Comparison of ENCODE assay signal across 15 cellular contexts in genomic region chr6:5094327-5094726, GRCh38. TPM values are rescaled to one million over a fixed set of nuclear protein-coding genes. Genes with fewer than 3 reads are reported as not detected.
DNase-seq lines count a peak whose midpoint lies in the region; ATAC-seq, FAIRE-seq and TF ChIP-seq lines count a peak whose summit lies in the region.
"Had no signal": no experiment of that assay in that cellular context is flagged by ENCODE, and none has a peak within 500 bp of the region (broad histone marks: within the 10 kb centered on the region; RNA-seq: fewer than 3 reads in every experiment).

No MANE protein-coding gene starts in this region.

- H3K4me3 ChIP-seq in fibroblast of lung (replicated peaks in 1 of 4; ENCODE audit: control extremely low read depth in 1 of 4, insufficient read depth in 1 of 4, low read depth in 3 of 4, low read length in 4 of 4), result no peak overlapping the region
- no peak overlapping the region for H3K4me3 ChIP-seq in skeletal muscle satellite cell (ENCODE audit: low read length)
- H3K4me3 ChIP-seq: cardiac muscle cell, gastrocnemius medialis had no signal

- peak overlapping the region; percentile 54 for H3K4me2 ChIP-seq in fibroblast of lung (ENCODE audit: extremely low read depth, insufficient read depth, low read length)
- H3K4me2 ChIP-seq in skeletal muscle satellite cell (ENCODE audit: low read length), result peak overlapping the region; percentile 61

- no peak overlapping the region for H2AFZ ChIP-seq in fibroblast of lung (ENCODE audit: low read length)

- FAIRE-seq in RCC 7860 (lab: Jason Lieb, UNC), result peak; percentile 31

- no peaks in the 10 kb centered on the region for H4K20me1 ChIP-seq in fibroblast of lung (ENCODE audit: control insufficient read depth, extremely low read depth, insufficient read depth, low read length)

- no peak overlapping the region for H3K27ac ChIP-seq in fibroblast of lung (ENCODE audit: insufficient read depth, low read length)
- H3K27ac ChIP-seq: cardiac muscle cell, gastrocnemius medialis, VCaP had no signal

- H3K9me3 ChIP-seq in fibroblast of lung (ENCODE audit: control insufficient read depth, insufficient read depth, low read depth, low read length) (no peaks in the 10 kb centered on the region), skeletal muscle satellite cell (replicated peaks; ENCODE audit: low read length) (no peaks in the 10 kb centered on the region)
- H3K9me3 ChIP-seq: gastrocnemius medialis had no signal

- DNase-seq in GM04504 (ENCODE audit: low read depth), result peak; percentile 80
- DNase-seq in RCC 7860 (ENCODE audit: low spot score), result peak; percentile 16
- DNase-seq in fibroblast of lung (ENCODE audit: low read depth in 2 of 2), result peak; percentile 97 to 98
- no peak for DNase-seq in OCI-M2 (lab: John Stamatoyannopoulos, UW; ENCODE audit: unreplicated experiment)
- no peak for DNase-seq in NCI-H146 treated with DMSO at 0.1 percent for 48 hours (lab: John Stamatoyannopoulos, UW; ENCODE audit: unreplicated experiment)
- DNase-seq: activated T-cell treated with anti-CD3 and anti-CD28 coated beads, Interleukin-2, amount 50 U/mL, for 24 hours; gastrocnemius medialis; left ventricle myocardium superior; NCI-H510A treated with DMSO at 0.1 percent for 48 hours; Right ventricle myocardium superior; stimulated activated CD4-positive, alpha-beta T cell treated with anti-CD3 and anti-CD28 coated beads, Interleukin-4, amount 100 ng/mL, for 4 hours had no signal

- H3K9ac ChIP-seq in fibroblast of lung (ENCODE audit: insufficient read depth, low read length) (no peak overlapping the region), skeletal muscle satellite cell (ENCODE audit: low read depth, low read length) (no peak overlapping the region)

- TF ChIP-seq CTCF in fibroblast of lung (conservative IDR thresholded peaks at IDR 0.05 in 1 of 2, IDR thresholded peaks at IDR 0.05 in 1 of 2; ENCODE audit: low read depth in 1 of 2, low read length in 2 of 2), result no peak

- no peak for ATAC-seq in HG03342 (IDR thresholded peaks at IDR 0.05; ENCODE audit: unreplicated experiment)
- ATAC-seq: gastrocnemius medialis, left ventricle myocardium superior had no signal

- H3K79me2 ChIP-seq in fibroblast of lung (ENCODE audit: control insufficient read depth, insufficient read depth, low read length), result no peaks in the 10 kb centered on the region

- no peaks in the 10 kb centered on the region for H3K36me3 ChIP-seq in fibroblast of lung (ENCODE audit: control insufficient read depth, insufficient read depth, low read length)
- H3K36me3 ChIP-seq in skeletal muscle satellite cell (ENCODE audit: insufficient read depth, low read length), result no peaks in the 10 kb centered on the region
- H3K36me3 ChIP-seq: cardiac muscle cell, gastrocnemius medialis had no signal

- H3K27me3 ChIP-seq in fibroblast of lung (ENCODE audit: control insufficient read depth, insufficient read depth, low read length), result peaks cover 11% of the 10 kb centered on the region
- H3K27me3 ChIP-seq in skeletal muscle satellite cell (ENCODE audit: control insufficient read depth, insufficient read depth, low read length), result peaks cover 46% of the 10 kb centered on the region
- H3K27me3 ChIP-seq: cardiac muscle cell, gastrocnemius medialis had no signal

- H3K4me1 ChIP-seq in fibroblast of lung (ENCODE audit: control insufficient read depth, extremely low read depth, insufficient read depth, low read length) (peaks cover 7% of the 10 kb centered on the region), skeletal muscle satellite cell (ENCODE audit: control insufficient read depth, insufficient read depth, low read length) (peaks cover 11% of the 10 kb centered on the region)
- H3K4me1 ChIP-seq: gastrocnemius medialis had no signal

RNA-seq across cellular contexts. Expression of gene PPP1R3G, which starts 9.2 kb away (rescaled TPM):
- 2.1 and 3.3 TPM in 2 replicates for total RNA-seq in fibroblast of lung
- polyA plus RNA-seq in fibroblast of lung, result 0.10 and 0.72 TPM in 2 replicates
- polyA plus RNA-seq in fibroblast of lung (2012), result 0.30 and 1.4 TPM in 2 replicates
- polyA minus RNA-seq in fibroblast of lung (ENCODE audit: low replicate concordance), result 0.08 TPM in 1 of 2 replicates, not detected in the other
- total RNA-seq in skeletal muscle satellite cell (2012; rRNA removed), result 0.76 and 1.3 TPM in 2 replicates

Comparison
In these comparisons a context has a peak if more than half of its experiments do, and no peak if none do; other contexts are left out.
1. DNase-seq: peak in GM04504 (single experiment), RCC 7860 (single experiment) and fibroblast of lung (2 of 2); none in OCI-M2 (single experiment) and NCI-H146 treated with DMSO at 0.1 percent for 48 hours (single experiment).